In the genomic region with DNA sequence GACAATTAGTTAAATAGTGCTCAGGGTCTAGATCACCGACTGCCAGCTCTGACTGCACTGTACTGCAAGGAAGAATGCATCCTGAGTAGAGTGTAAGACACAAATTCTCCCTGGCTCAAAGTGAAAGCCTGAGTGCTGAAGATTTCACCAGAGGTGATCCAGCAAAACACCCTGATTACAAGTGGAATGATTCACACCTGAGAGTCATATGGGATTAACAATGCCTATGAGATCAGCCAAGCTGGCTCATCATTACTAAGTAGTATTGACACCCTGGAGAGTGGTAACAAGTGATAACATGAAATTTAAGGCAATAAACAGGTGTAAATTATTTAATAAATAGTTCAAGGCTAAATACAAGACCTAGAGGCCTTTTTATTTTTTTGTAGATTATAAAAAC, we compare ENCODE assay signal across 18 cellular contexts.
"Had no signal": no experiment of that assay in that cellular context is flagged by ENCODE, and none has a peak within 500 bp of the region (broad histone marks: within the 10 kb centered on the region; RNA-seq: fewer than 3 reads in every experiment).

No MANE protein-coding gene starts in this region.

- H3K4me1 Mint-ChIP-seq: naive thymus-derived CD4-positive, alpha-beta T cell; nephron progenitor cell; stimulated activated memory B cell treated with anti-CD40 and anti-IgM and Interleukin-4, amounts not matched to agents 10 μg/mL and 1 μg/mL and 100 μg/mL, for 72 hours had no signal

- H3K4me3 ChIP-seq: dorsolateral prefrontal cortex, heart left ventricle, spleen, tibial artery, upper lobe of left lung, uterus had no signal

- H3K4me3 Mint-ChIP-seq: naive thymus-derived CD4-positive, alpha-beta T cell; nephron progenitor cell; stimulated activated memory B cell treated with anti-CD40 and anti-IgM and Interleukin-4, amounts not matched to agents 10 μg/mL and 1 μg/mL and 100 μg/mL, for 72 hours; stimulated activated naive CD8-positive, alpha-beta T cell treated with anti-CD3 and anti-CD28 coated beads, Interleukin-15, Interleukin-2, amounts not matched to agents 100 ng/mL and 50 ng/mL, for 24 hours had no signal

- H3K9me3 ChIP-seq: neutrophil, tibial artery, uterus had no signal

- H3K36me3 Mint-ChIP-seq: stimulated activated memory B cell treated with anti-CD40 and anti-IgM and Interleukin-4, amounts not matched to agents 10 μg/mL and 1 μg/mL and 100 μg/mL, for 72 hours had no signal

- DNase-seq: cortex of kidney; dorsolateral prefrontal cortex; effector CD8-positive, alpha-beta T cell; foreskin melanocyte; heart left ventricle; hippocampal formation; naive thymus-derived CD4-positive, alpha-beta T cell; nephron progenitor cell; spleen; stimulated activated CD4-positive, alpha-beta T cell treated with anti-CD3 and anti-CD28 coated beads, Interleukin-15, amount 100 ng/mL, for 24 hours; stimulated activated CD4-positive, alpha-beta T cell treated with anti-CD3 and anti-CD28 coated beads, Interleukin-1b, Interleukin-23, amount 100 ng/mL, for 48 hours; stimulated activated CD4-positive, alpha-beta T cell treated with anti-CD3 and anti-CD28 coated beads, Interleukin-4, amount 100 ng/mL, for 24 hours; tibial artery; upper lobe of left lung; uterus had no signal

- H3K4me1 ChIP-seq: heart left ventricle, spleen, tibial artery, upper lobe of left lung, uterus had no signal

- H3K27ac ChIP-seq: dorsolateral prefrontal cortex, heart left ventricle, neutrophil, spleen, tibial artery, upper lobe of left lung, uterus had no signal

- H3K27me3 ChIP-seq: dorsolateral prefrontal cortex, heart left ventricle, neutrophil, spleen, tibial artery, upper lobe of left lung, uterus had no signal

- H3K9me3 Mint-ChIP-seq: nephron progenitor cell had no signal

- H3K27me3 Mint-ChIP-seq: naive thymus-derived CD4-positive, alpha-beta T cell; stimulated activated memory B cell treated with anti-CD40 and anti-IgM and Interleukin-4, amounts not matched to agents 10 μg/mL and 1 μg/mL and 100 μg/mL, for 72 hours; stimulated activated naive CD8-positive, alpha-beta T cell treated with anti-CD3 and anti-CD28 coated beads, Interleukin-15, Interleukin-2, amounts not matched to agents 100 ng/mL and 50 ng/mL, for 24 hours had no signal

- H3K27ac Mint-ChIP-seq: naive thymus-derived CD4-positive, alpha-beta T cell; nephron progenitor cell; stimulated activated memory B cell treated with anti-CD40 and anti-IgM and Interleukin-4, amounts not matched to agents 10 μg/mL and 1 μg/mL and 100 μg/mL, for 72 hours; stimulated activated naive CD8-positive, alpha-beta T cell treated with anti-CD3 and anti-CD28 coated beads, Interleukin-15, Interleukin-2, amounts not matched to agents 100 ng/mL and 50 ng/mL, for 24 hours had no signal

- H3K36me3 ChIP-seq: heart left ventricle, neutrophil, spleen, tibial artery, upper lobe of left lung, uterus had no signal
